Comparison of ENCODE assay signal across 13 cellular contexts in genomic region chr2:230496891-230497290, GRCh38.
A peak's percentile ranks its signal among the peaks of the same experiment; 100 is the strongest.
DNase-seq lines count a peak whose midpoint lies in the region; ATAC-seq and TF ChIP-seq lines count a peak whose summit lies in the region.
"Had no signal": no experiment of that assay in that cellular context is flagged by ENCODE, and none has a peak within 500 bp of the region (broad histone marks: within the 10 kb centered on the region; RNA-seq: fewer than 3 reads in every experiment).

No MANE protein-coding gene starts in this region.

- H2AFZ ChIP-seq in SU-DHL-6 (ENCODE audit: low read depth, low read length, severe bottlenecking) = no peak overlapping the region

- peak overlapping the region; percentile 61 for H3K4me2 ChIP-seq in SU-DHL-6 (ENCODE audit: low read depth, low read length, poor library complexity, severe bottlenecking)

- H3K27me3 ChIP-seq in SU-DHL-6 (ENCODE audit: low read length) = no peaks in the 10 kb centered on the region
- H3K27me3 ChIP-seq: esophagus squamous epithelium, upper lobe of left lung had no signal

- TF ChIP-seq CTCF in SU-DHL-6 (IDR thresholded peaks at IDR 0.05; ENCODE audit: insufficient read depth, low read length, poor library complexity, severe bottlenecking) = no peak

- no peaks in the 10 kb centered on the region for H3K27me3 Mint-ChIP-seq in activated naive CD4-positive, alpha-beta T cell treated with anti-CD3 and anti-CD28 coated beads, Interleukin-2, amount 50 U/mL, for 24 hours
- H3K27me3 Mint-ChIP-seq in activated naive CD4-positive, alpha-beta T cell treated with anti-CD3 and anti-CD28 coated beads for 36 hours (ENCODE audit: low read depth) = no peaks in the 10 kb centered on the region
- no peaks in the 10 kb centered on the region for H3K27me3 Mint-ChIP-seq in stimulated activated naive B cell treated with anti-CD40 and anti-IgM and Interleukin-4, amounts not matched to agents 10 μg/mL and 1 μg/mL and 100 μg/mL, for 72 hours

- 0 out of 2 replicates have a peak, but pooled peaks cover 3% of the 10 kb centered on the region for H3F3A ChIP-seq in SU-DHL-6 (ENCODE audit: insufficient read depth)

- H4K20me1 ChIP-seq in SU-DHL-6 (ENCODE audit: low read depth, low read length) = no peaks in the 10 kb centered on the region

- intact Hi-C loops in activated naive CD4-positive, alpha-beta T cell treated with anti-CD3 and anti-CD28 coated beads for 36 hours (cut with micrococcal nuclease) = no loop called here

- peaks cover 15% of the 10 kb centered on the region for H3K36me3 ChIP-seq in SU-DHL-6 (ENCODE audit: low read length)

- H3K9me3 ChIP-seq in SU-DHL-6 (ENCODE audit: insufficient read depth, low read length) = no peaks in the 10 kb centered on the region
- H3K9me3 ChIP-seq: esophagus squamous epithelium, upper lobe of left lung had no signal

- peak overlapping the region; percentile 5; the same call in 1 of the 2 replicates for H3K9ac ChIP-seq in SU-DHL-6 (ENCODE audit: low read length)

- no peaks in the 10 kb centered on the region for H3K9me2 ChIP-seq in SU-DHL-6 (replicated peaks; ENCODE audit: insufficient read depth, low read length)

- no peaks in the 10 kb centered on the region for H3K9me3 Mint-ChIP-seq in activated naive CD4-positive, alpha-beta T cell treated with anti-CD3 and anti-CD28 coated beads, Interleukin-2, amount 50 U/mL, for 24 hours
- H3K9me3 Mint-ChIP-seq in activated naive CD4-positive, alpha-beta T cell treated with anti-CD3 and anti-CD28 coated beads for 36 hours = no peaks in the 10 kb centered on the region
- H3K9me3 Mint-ChIP-seq in stimulated activated naive B cell treated with anti-CD40 and anti-IgM and Interleukin-4, amounts not matched to agents 10 μg/mL and 1 μg/mL and 100 μg/mL, for 72 hours = peaks cover 3 to 9% of the 10 kb centered on the region in 2 donors

- no peaks in the 10 kb centered on the region for H3K79me2 ChIP-seq in SU-DHL-6 (ENCODE audit: insufficient read depth, low read length)

- peaks cover 50% of the 10 kb centered on the region for H3K36me3 Mint-ChIP-seq in activated naive CD4-positive, alpha-beta T cell treated with anti-CD3 and anti-CD28 coated beads, Interleukin-2, amount 50 U/mL, for 24 hours
- H3K36me3 Mint-ChIP-seq in activated naive CD4-positive, alpha-beta T cell treated with anti-CD3 and anti-CD28 coated beads for 36 hours (ENCODE audit: low read depth) = peaks cover 39% of the 10 kb centered on the region
- peaks cover 60 to 77% of the 10 kb centered on the region in 2 donors for H3K36me3 Mint-ChIP-seq in stimulated activated naive B cell treated with anti-CD40 and anti-IgM and Interleukin-4, amounts not matched to agents 10 μg/mL and 1 μg/mL and 100 μg/mL, for 72 hours

- H3K27ac Mint-ChIP-seq in activated naive CD4-positive, alpha-beta T cell treated with anti-CD3 and anti-CD28 coated beads, Interleukin-2, amount 50 U/mL, for 24 hours = peak overlapping the region; percentile 61
- no peak overlapping the region for H3K27ac Mint-ChIP-seq in activated naive CD4-positive, alpha-beta T cell treated with anti-CD3 and anti-CD28 coated beads for 36 hours
- H3K27ac Mint-ChIP-seq in stimulated activated naive B cell treated with anti-CD40 and anti-IgM and Interleukin-4, amounts not matched to agents 10 μg/mL and 1 μg/mL and 100 μg/mL, for 72 hours = peak overlapping the region; percentile 93

- H3K27ac ChIP-seq in SU-DHL-6 (ENCODE audit: low read depth, low read length) = peak overlapping the region; percentile 56
- H3K27ac ChIP-seq: esophagus squamous epithelium, upper lobe of left lung had no signal

- DNase-seq in activated naive CD4-positive, alpha-beta T cell treated with anti-CD3 and anti-CD28 coated beads for 36 hours = no peak
- no peak for DNase-seq in stimulated activated naive B cell treated with anti-CD40 and anti-IgM and Interleukin-4, amounts not matched to agents 10 μg/mL and 1 μg/mL and 100 μg/mL, for 72 hours
- no peak for DNase-seq in midbrain (lab: John Stamatoyannopoulos, UW)
- DNase-seq: central memory CD4-positive, alpha-beta T cell; esophagus squamous epithelium; NCI-H2029 treated with DMSO at 0.1 percent for 48 hours; upper lobe of left lung had no signal

- peak; percentile 69 for ATAC-seq in GM21825 (IDR thresholded peaks at IDR 0.05; ENCODE audit: unreplicated experiment)
- ATAC-seq in stimulated activated naive B cell treated with anti-CD40 and anti-IgM and Interleukin-4, amounts not matched to agents 10 μg/mL and 1 μg/mL and 100 μg/mL, for 72 hours (replicated peaks) = peak; percentile 92 to 95
- ATAC-seq in HG03139 (IDR thresholded peaks at IDR 0.05; ENCODE audit: unreplicated experiment) = no peak
- ATAC-seq in GM21423 (IDR thresholded peaks at IDR 0.05; ENCODE audit: unreplicated experiment) = no peak
- ATAC-seq: sciatic nerve had no signal

- CTCF ChIA-PET in activated naive CD4-positive, alpha-beta T cell treated with anti-CD3 and anti-CD28 coated beads for 36 hours (lab: Charles Lee) = no interaction called here

- peaks cover 47% of the 10 kb centered on the region for H3K4me1 Mint-ChIP-seq in activated naive CD4-positive, alpha-beta T cell treated with anti-CD3 and anti-CD28 coated beads, Interleukin-2, amount 50 U/mL, for 24 hours
- peaks cover 8% of the 10 kb centered on the region for H3K4me1 Mint-ChIP-seq in activated naive CD4-positive, alpha-beta T cell treated with anti-CD3 and anti-CD28 coated beads for 36 hours (ENCODE audit: low read depth)
- peaks cover 29 to 66% of the 10 kb centered on the region in 2 donors for H3K4me1 Mint-ChIP-seq in stimulated activated naive B cell treated with anti-CD40 and anti-IgM and Interleukin-4, amounts not matched to agents 10 μg/mL and 1 μg/mL and 100 μg/mL, for 72 hours

- peak overlapping the region; percentile 1 for H3K4me3 Mint-ChIP-seq in activated naive CD4-positive, alpha-beta T cell treated with anti-CD3 and anti-CD28 coated beads, Interleukin-2, amount 50 U/mL, for 24 hours
- no peak overlapping the region for H3K4me3 Mint-ChIP-seq in activated naive CD4-positive, alpha-beta T cell treated with anti-CD3 and anti-CD28 coated beads for 36 hours
- H3K4me3 Mint-ChIP-seq in stimulated activated naive B cell treated with anti-CD40 and anti-IgM and Interleukin-4, amounts not matched to agents 10 μg/mL and 1 μg/mL and 100 μg/mL, for 72 hours = peak overlapping the region; percentile 69 to 76

- peak overlapping the region; percentile 29 for H3K4me3 ChIP-seq in SU-DHL-6 (ENCODE audit: insufficient read depth, low read length, poor library complexity, severe bottlenecking)
- H3K4me3 ChIP-seq: esophagus squamous epithelium, upper lobe of left lung had no signal

Comparison
In these comparisons a context has a peak if more than half of its experiments do, and no peak if none do; other contexts are left out.
1. ATAC-seq: peak in GM21825 (single experiment) and stimulated activated naive B cell treated with anti-CD40 and anti-IgM and Interleukin-4, amounts not matched to agents 10 μg/mL and 1 μg/mL and 100 μg/mL, for 72 hours (2 of 2); none in HG03139 (single experiment) and GM21423 (single experiment).